ENCODE assay signal across 27 cellular contexts in the genomic region with DNA sequence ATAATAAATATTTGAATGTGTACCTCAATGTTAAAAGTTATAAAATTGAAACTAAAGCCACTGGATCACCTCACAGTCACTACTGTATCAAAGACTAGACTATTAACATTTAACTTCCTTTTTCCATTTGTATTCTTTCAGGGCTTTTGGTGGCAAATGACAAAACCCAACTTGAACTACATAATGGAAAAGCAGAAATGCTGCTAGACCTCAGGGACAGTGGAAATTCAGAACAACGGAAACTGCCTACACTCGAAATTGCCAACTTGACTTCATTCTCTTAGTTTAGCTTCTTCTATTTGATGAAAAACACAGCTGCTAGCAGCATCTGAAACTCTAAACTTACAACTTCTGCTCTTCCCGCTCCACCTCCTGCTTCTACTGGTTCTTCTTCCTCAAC. TPM values are rescaled to one million over a fixed set of nuclear protein-coding genes. Genes with fewer than 3 reads are reported as not detected.
DNase-seq lines count a peak whose midpoint lies in the region; ATAC-seq, FAIRE-seq and TF ChIP-seq lines count a peak whose summit lies in the region.
"Had no signal": no experiment of that assay in that cellular context is flagged by ENCODE, and none has a peak within 500 bp of the region (broad histone marks: within the 10 kb centered on the region; RNA-seq: fewer than 3 reads in every experiment).

No MANE protein-coding gene starts in this region.

- TF ChIP-seq POLR2A in GM12878 (IDR thresholded peaks at IDR 0.05; ENCODE audit: low read depth, low read length), result no peak

- TF ChIP-seq CTCF in GM20000 (IDR thresholded peaks at IDR 0.05; ENCODE audit: extremely low read depth, missing control alignments), result no peak
- TF ChIP-seq CTCF in GM12878 (IDR thresholded peaks at IDR 0.05 in 2 of 3, conservative IDR thresholded peaks at IDR 0.05 in 1 of 3; ENCODE audit: control insufficient read depth in 2 of 3, extremely low read depth in 1 of 3, insufficient read depth in 1 of 3, low read depth in 3 of 3, low read length in 3 of 3), result no peak

- H3K9me3 Mint-ChIP-seq in natural killer cell treated with Interleukin-12 subunit alpha and Interleukin-12 subunit beta and Interleukin-15 and Interleukin-18, amount 100 ng/mL, for 72 hours, result peaks cover 5% of the 10 kb centered on the region
- H3K9me3 Mint-ChIP-seq: T-helper 1 cell treated with Interleukin-12 subunit alpha and Interleukin-12 subunit beta and Interleukin-4 antibody, amounts not matched to agents 30 μg/mL and 1 μg/mL, for 36 hours had no signal

- no peak for FAIRE-seq in GM12878 (lab: Jason Lieb, UNC)
- FAIRE-seq: G401.6, GM12892, GM18507 had no signal

- SMC1A ChIA-PET in GM12878 (lab: Charles Lee; ENCODE audit: uncharacterized antibody, unreplicated experiment), result no interaction called here

- H3K4me1 Mint-ChIP-seq in natural killer cell treated with Interleukin-12 subunit alpha and Interleukin-12 subunit beta and Interleukin-15 and Interleukin-18, amount 100 ng/mL, for 72 hours (ENCODE audit: low read depth in 2 of 2), result peaks cover 0 to 4% of the 10 kb centered on the region in 2 donors

- intact Hi-C loops in GM12878 (cut with micrococcal nuclease; ENCODE audit: unreplicated experiment), result no loop called here

- no peaks in the 10 kb centered on the region for H3K27me3 ChIP-seq in GM12878 (replicated peaks in 1 of 2; ENCODE audit: control insufficient read depth in 2 of 2, insufficient read depth in 2 of 2, low read length in 1 of 2)
- H3K27me3 ChIP-seq in effector memory CD4-positive, alpha-beta T cell (replicated peaks; ENCODE audit: control insufficient read depth, insufficient read depth, low read length, poor library complexity, severe bottlenecking), result no peaks in the 10 kb centered on the region
- H3K27me3 ChIP-seq: Peyer's patch had no signal

- DNase-seq in GM20000 (ENCODE audit: low spot score) (peak; percentile 4), GM12878 (ENCODE audit: low read depth, low spot score) (no peak), occipital lobe (lab: John Stamatoyannopoulos, UW) (no peak)
- no peak for DNase-seq in effector memory CD4-positive, alpha-beta T cell
- no peak for DNase-seq in natural killer cell treated with Interleukin-12 subunit alpha and Interleukin-12 subunit beta and Interleukin-15 and Interleukin-18, amount 100 ng/mL, for 72 hours (ENCODE audit: low spot score)
- DNase-seq: C1 segment of cervical spinal cord; CD4-positive, alpha-beta memory T cell; COR-L47; KBM-7; MV-4-11; NCI-H1105; NCI-H146; NCI-H2029; NCI-H446 treated with DMSO at 0.1 percent for 48 hours; NCI-H526; NCI-H82; OCI-M1; Peyer's patch; SHP77 treated with DMSO at 0.1 percent for 48 hours; SW 1271 had no signal

- no peak overlapping the region for H3K9ac ChIP-seq in GM12878 (ENCODE audit: control insufficient read depth, insufficient read depth, low read length)

- no peak overlapping the region for H3K4me3 Mint-ChIP-seq in natural killer cell treated with Interleukin-12 subunit alpha and Interleukin-12 subunit beta and Interleukin-15 and Interleukin-18, amount 100 ng/mL, for 72 hours
- H3K4me3 Mint-ChIP-seq: CD4-positive, alpha-beta memory T cell; T-helper 1 cell treated with Interleukin-12 subunit alpha and Interleukin-12 subunit beta and Interleukin-4 antibody, amounts not matched to agents 30 μg/mL and 1 μg/mL, for 36 hours had no signal

- TF ChIP-seq EP300 in GM12878 (IDR thresholded peaks at IDR 0.05; ENCODE audit: borderline replicate concordance in 1 of 2, control insufficient read depth in 1 of 2, low read depth in 2 of 2, low read length in 2 of 2), result no peak

- H4K20me1 ChIP-seq in GM12878 (ENCODE audit: control insufficient read depth, insufficient read depth), result no peaks in the 10 kb centered on the region

- POLR2A ChIA-PET in GM12878 (lab: Charles Lee), result no interaction called here

- no peak overlapping the region for H2AFZ ChIP-seq in GM12878 (ENCODE audit: control insufficient read depth, low read depth, low read length)

- H3K36me3 ChIP-seq in GM12878 (ENCODE audit: control insufficient read depth in 2 of 2, insufficient read depth in 2 of 2, low read length in 1 of 2), result no peaks in the 10 kb centered on the region
- no peaks in the 10 kb centered on the region for H3K36me3 ChIP-seq in effector memory CD4-positive, alpha-beta T cell (ENCODE audit: control insufficient read depth, insufficient read depth, low read length)
- H3K36me3 ChIP-seq: Peyer's patch had no signal

- in situ Hi-C loops in GM12878 (cut with MboI), result no loop called here

- H3K4me3 ChIP-seq in GM12878, result no peak overlapping the region
- H3K4me3 ChIP-seq in effector memory CD4-positive, alpha-beta T cell (ENCODE audit: insufficient read depth, low read depth, low read length, poor library complexity, severe bottlenecking), result no peak overlapping the region
- H3K4me3 ChIP-seq: Peyer's patch had no signal

- H3K27me3 Mint-ChIP-seq in natural killer cell treated with Interleukin-12 subunit alpha and Interleukin-12 subunit beta and Interleukin-15 and Interleukin-18, amount 100 ng/mL, for 72 hours, result peaks cover 4 to 9% of the 10 kb centered on the region in 2 donors

- ATAC-seq in HG03025 (IDR thresholded peaks at IDR 0.05; ENCODE audit: low FRiP score, unreplicated experiment), result peak; percentile 66
- no peak for ATAC-seq in GM12878
- no peak for ATAC-seq in natural killer cell treated with Interleukin-12 subunit alpha and Interleukin-12 subunit beta and Interleukin-15 and Interleukin-18, amount 100 ng/mL, for 72 hours
- ATAC-seq in GM18502 (IDR thresholded peaks at IDR 0.05; ENCODE audit: poor library complexity, unreplicated experiment), result no peak

- BruUV-seq in GM12878 (replicated peaks; lab: Mats Ljungman, UMichigan), result no TSS peak

- TF ChIP-seq RAD21 in GM12878 (IDR thresholded peaks at IDR 0.05; ENCODE audit: insufficient read depth, low read depth, low read length), result no peak

- CTCF ChIA-PET in GM12878 (lab: Yijun Ruan, JAX), result no interaction called here

- WGBS in GM12878 (ENCODE audit: insufficient coverage, insufficient replicate concordance, low lambda C conversion rate, missing lambda C conversion rate), result 0% methylated on average over 3 of the region's 3 CpGs

- no peaks in the 10 kb centered on the region for H3K9me3 ChIP-seq in GM12878 (replicated peaks; ENCODE audit: control insufficient read depth, insufficient read depth, low read length)
- no peaks in the 10 kb centered on the region for H3K9me3 ChIP-seq in effector memory CD4-positive, alpha-beta T cell (ENCODE audit: control insufficient read depth, low read length)
- H3K9me3 ChIP-seq: Peyer's patch had no signal

- no peak overlapping the region for H3K27ac ChIP-seq in GM12878 (ENCODE audit: control insufficient read depth, insufficient read depth)
- no peak overlapping the region for H3K27ac ChIP-seq in effector memory CD4-positive, alpha-beta T cell (ENCODE audit: insufficient read depth, low read length, poor library complexity, severe bottlenecking)
- H3K27ac ChIP-seq: Peyer's patch had no signal

- no peak overlapping the region for H3K4me2 ChIP-seq in GM12878 (ENCODE audit: control insufficient read depth, insufficient read depth)

- H3K27ac Mint-ChIP-seq in natural killer cell treated with Interleukin-12 subunit alpha and Interleukin-12 subunit beta and Interleukin-15 and Interleukin-18, amount 100 ng/mL, for 72 hours, result no peak overlapping the region
- H3K27ac Mint-ChIP-seq: CD4-positive, alpha-beta memory T cell; T-helper 1 cell treated with Interleukin-12 subunit alpha and Interleukin-12 subunit beta and Interleukin-4 antibody, amounts not matched to agents 30 μg/mL and 1 μg/mL, for 36 hours had no signal

- RAD21 ChIA-PET in GM12878 (lab: Charles Lee; ENCODE audit: unreplicated experiment), result no interaction called here

- no peaks in the 10 kb centered on the region for H3K36me3 Mint-ChIP-seq in natural killer cell treated with Interleukin-12 subunit alpha and Interleukin-12 subunit beta and Interleukin-15 and Interleukin-18, amount 100 ng/mL, for 72 hours
- H3K36me3 Mint-ChIP-seq: CD4-positive, alpha-beta memory T cell had no signal

- no peaks in the 10 kb centered on the region for H3K4me1 ChIP-seq in GM12878 (ENCODE audit: control insufficient read depth, insufficient read depth, low read length)
- no peaks in the 10 kb centered on the region for H3K4me1 ChIP-seq in effector memory CD4-positive, alpha-beta T cell (ENCODE audit: control insufficient read depth, insufficient read depth, low read length, poor library complexity, severe bottlenecking)
- H3K4me1 ChIP-seq: Peyer's patch had no signal

- no peaks in the 10 kb centered on the region for H3K79me2 ChIP-seq in GM12878 (ENCODE audit: control insufficient read depth, insufficient read depth, low read length)

RNA-seq across cellular contexts. Expression of a gene that starts 34.9 kb away (rescaled TPM):
- total RNA-seq in GM12878 (2013; cell fraction: nucleolus; rRNA removed), result 60.8 and 65.3 TPM in 2 replicates
- total RNA-seq in GM12878 (2014; rRNA removed), result 1.2 and 3.0 TPM in 2 replicates
- total RNA-seq in GM12878 (2014; rRNA removed; fragmentation: Illumina TruSeq; extraction: Trizol), result 1.0 and 2.3 TPM in 2 replicates
- total RNA-seq in GM12878 (2021), result 1.4 and 2.3 TPM in 2 replicates
- 1.6 TPM for polyA plus RNA-seq in GM12878 (2011; ENCODE audit: low read depth)
- 2.1 and 3.9 TPM in 2 replicates for polyA plus RNA-seq in GM12878 (2011; rRNA removed)
- polyA plus RNA-seq in GM12878 (2011; cell fraction: cytosol; rRNA removed), result 1.0 and 1.2 TPM in 2 replicates
- 3.1 and 3.2 TPM in 2 replicates for polyA plus RNA-seq in GM12878 (2011; cell fraction: nucleus; rRNA removed)
- polyA plus RNA-seq in GM12878 (2012), result 1.3 TPM in 2 replicates
- polyA plus RNA-seq in GM12878 (2014; fragmentation: Illumina TruSeq; extraction: Trizol), result 1.2 and 1.5 TPM in 2 replicates
- polyA plus RNA-seq in GM12878 (2014; fragmentation: Nextera tagmentation; extraction: Ambion mirVana), result under 1 TPM; 0.18 to 0.26 TPM
- 1.1 and 1.2 TPM in 2 replicates for polyA plus RNA-seq in GM12878 (2014; rRNA removed)
- under 1 TPM in 1 of 2 experiments, not detected in 1; 0.31 TPM for polyA plus RNA-seq in GM12878 (2016; fragmentation: Nextera tagmentation; extraction: Ambion mirVana)
- polyA minus RNA-seq in GM12878 (2011; rRNA and poly(A)+ RNA removed), result 4.9 and 6.0 TPM in 2 replicates
- not detected in 2 replicates for polyA minus RNA-seq in GM12878 (2011; cell fraction: cytosol; rRNA and poly(A)+ RNA removed)
- polyA minus RNA-seq in GM12878 (2011; cell fraction: nucleus; rRNA and poly(A)+ RNA removed), result 11.4 and 17.2 TPM in 2 replicates
- not detected for total RNA-seq in natural killer cell treated with Interleukin-12 subunit alpha and Interleukin-12 subunit beta and Interleukin-15 and Interleukin-18, amount 100 ng/mL, for 72 hours
- 18.6 TPM for total RNA-seq in occipital lobe
- total RNA-seq: CD4-positive, alpha-beta memory T cell; MCF 10A had no signal
- polyA plus RNA-seq: CD4-positive, alpha-beta memory T cell had no signal

RNA-seq across cellular contexts. Expression of a gene that starts 49.4 kb away (rescaled TPM):
- total RNA-seq in GM12878 (2013; cell fraction: nucleolus; rRNA removed), result 24.3 and 24.5 TPM in 2 replicates
- total RNA-seq in GM12878 (2014; rRNA removed), result 33.8 and 34.3 TPM in 2 replicates
- 21.0 and 21.2 TPM in 2 replicates for total RNA-seq in GM12878 (2014; rRNA removed; fragmentation: Illumina TruSeq; extraction: Trizol)
- total RNA-seq in GM12878 (2021), result 29.9 and 32.8 TPM in 2 replicates
- polyA plus RNA-seq in GM12878 (2011; ENCODE audit: low read depth), result 5.3 TPM
- polyA plus RNA-seq in GM12878 (2011; rRNA removed), result 18.6 and 19.7 TPM in 2 replicates
- polyA plus RNA-seq in GM12878 (2011; cell fraction: cytosol; rRNA removed), result 14.0 and 15.9 TPM in 2 replicates
- 10.3 and 10.8 TPM in 2 replicates for polyA plus RNA-seq in GM12878 (2011; cell fraction: nucleus; rRNA removed)
- polyA plus RNA-seq in GM12878 (2012), result 10.3 and 11.8 TPM in 2 replicates
- polyA plus RNA-seq in GM12878 (2014; fragmentation: Illumina TruSeq; extraction: Trizol), result 26.9 TPM in 2 replicates
- 10 to 100 TPM in 1 of 2 experiments, 1 to 10 TPM in 1; 6.0 to 10.5 TPM for polyA plus RNA-seq in GM12878 (2014; fragmentation: Nextera tagmentation; extraction: Ambion mirVana)
- 23.8 and 25.7 TPM in 2 replicates for polyA plus RNA-seq in GM12878 (2014; rRNA removed)
- polyA plus RNA-seq in GM12878 (2016; fragmentation: Nextera tagmentation; extraction: Ambion mirVana), result 10 to 100 TPM; 37.9 to 38.6 TPM
- 17.4 and 18.6 TPM in 2 replicates for polyA minus RNA-seq in GM12878 (2011; rRNA and poly(A)+ RNA removed)
- polyA minus RNA-seq in GM12878 (2011; cell fraction: cytosol; rRNA and poly(A)+ RNA removed), result 6.4 and 7.8 TPM in 2 replicates
- 16.0 and 21.2 TPM in 2 replicates for polyA minus RNA-seq in GM12878 (2011; cell fraction: nucleus; rRNA and poly(A)+ RNA removed)
- 10 to 100 TPM; 12.9 to 18.0 TPM for total RNA-seq in natural killer cell treated with Interleukin-12 subunit alpha and Interleukin-12 subunit beta and Interleukin-15 and Interleukin-18, amount 100 ng/mL, for 72 hours
- 20.6 TPM for total RNA-seq in occipital lobe
